In genomic region chr6:53915292-53915691, GRCh38 we compare ENCODE assay signal across 18 cellular contexts.
A peak's percentile ranks its signal among the peaks of the same experiment; 100 is the strongest.
DNase-seq lines count a peak whose midpoint lies in the region; ATAC-seq and FAIRE-seq lines count a peak whose summit lies in the region.
"Had no signal": no experiment of that assay in that cellular context is flagged by ENCODE, and none has a peak within 500 bp of the region (broad histone marks: within the 10 kb centered on the region; RNA-seq: fewer than 3 reads in every experiment).

No MANE protein-coding gene starts in this region.

- ATAC-seq in HG02840 (IDR thresholded peaks at IDR 0.05; ENCODE audit: low FRiP score, unreplicated experiment) = no peak
- ATAC-seq in HG02571 (IDR thresholded peaks at IDR 0.05; ENCODE audit: unreplicated experiment) = no peak
- ATAC-seq: CD8-positive, alpha-beta T cell had no signal

- DNase-seq in GM19239 (ENCODE audit: insufficient read length, low spot score) (no peak), amniotic epithelial cell (ENCODE audit: low read depth) (peak; percentile 72), iris pigment epithelial cell (ENCODE audit: low read depth) (peak; percentile 34), AG20443 (ENCODE audit: low spot score) (no peak), NCI-H345 treated with DMSO at 0.1 percent for 48 hours (lab: John Stamatoyannopoulos, UW; ENCODE audit: unreplicated experiment) (no peak)
- DNase-seq: CD8-positive, alpha-beta T cell; COR-L47; DMS153; DMS79 treated with DMSO at 0.1 percent for 48 hours; EL; HCEC 1CT; HFFc6 had no signal

- peak; percentile 47 for FAIRE-seq in GM19239 (lab: Jason Lieb, UNC)
- FAIRE-seq: A204.1, D721Med, G401.6, GM12891 had no signal

Comparison
In these comparisons a context has a peak if more than half of its experiments do, and no peak if none do; other contexts are left out.
1. DNase-seq: peak in amniotic epithelial cell (single experiment) and iris pigment epithelial cell (single experiment); none in GM19239 (single experiment), AG20443 (single experiment) and NCI-H345 treated with DMSO at 0.1 percent for 48 hours (single experiment).